1 cellular context compared by ENCODE assay signal in genomic region chr15:100786901-100787566, GRCh38.
TF ChIP-seq lines count a peak whose summit lies in the region.

No MANE protein-coding gene starts in this region.

TF ChIP-seq in GM23338, 12 proteins besides CTCF, POLR2A, EP300 and RAD21 (continued from another document):
- TF ChIP-seq, protein P1, sequence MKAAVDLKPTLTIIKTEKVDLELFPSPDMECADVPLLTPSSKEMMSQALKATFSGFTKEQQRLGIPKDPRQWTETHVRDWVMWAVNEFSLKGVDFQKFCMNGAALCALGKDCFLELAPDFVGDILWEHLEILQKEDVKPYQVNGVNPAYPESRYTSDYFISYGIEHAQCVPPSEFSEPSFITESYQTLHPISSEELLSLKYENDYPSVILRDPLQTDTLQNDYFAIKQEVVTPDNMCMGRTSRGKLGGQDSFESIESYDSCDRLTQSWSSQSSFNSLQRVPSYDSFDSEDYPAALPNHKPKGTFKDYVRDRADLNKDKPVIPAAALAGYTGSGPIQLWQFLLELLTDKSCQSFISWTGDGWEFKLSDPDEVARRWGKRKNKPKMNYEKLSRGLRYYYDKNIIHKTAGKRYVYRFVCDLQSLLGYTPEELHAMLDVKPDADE (IDR thresholded peaks at IDR 0.05) = no peak
- no peak for TF ChIP-seq CREB1 (CRISPR knock-in tag; IDR thresholded peaks at IDR 0.05; ENCODE audit: low read depth)
